Comparison of ENCODE assay signal across 8 cellular contexts in the genomic region with DNA sequence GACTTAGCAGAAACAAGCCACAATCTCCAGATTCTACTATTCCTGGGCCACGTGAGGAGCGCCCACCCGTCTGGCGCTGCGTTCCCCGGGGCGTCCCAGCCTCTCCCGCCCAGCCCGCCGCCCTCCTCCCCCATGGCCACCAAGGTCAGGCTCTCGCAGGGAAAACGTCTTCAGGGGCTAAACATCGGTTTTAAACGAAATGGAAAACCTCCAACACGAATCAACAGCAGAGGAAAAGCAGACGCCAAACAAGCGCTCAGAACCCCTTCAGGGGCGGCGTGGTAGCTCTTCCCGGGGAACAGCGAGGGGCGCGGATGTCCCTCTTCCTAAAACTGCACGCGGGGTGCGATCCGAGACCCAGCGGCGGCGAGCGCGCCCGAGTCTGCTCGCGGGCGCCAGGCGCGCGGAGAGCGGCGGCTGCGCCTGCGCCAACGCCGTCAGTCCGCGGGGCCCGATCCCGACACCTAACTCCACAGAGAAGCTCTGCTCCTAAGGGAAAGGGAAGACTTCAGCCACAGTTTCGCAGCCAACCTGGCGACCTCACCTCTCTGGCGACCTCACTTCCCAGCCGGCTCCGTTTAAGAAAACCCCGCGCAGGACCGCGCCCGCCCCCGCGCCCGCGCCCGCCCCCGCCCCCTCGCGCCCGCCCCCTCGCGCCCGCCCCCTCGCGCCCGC. TPM values are rescaled to one million over a fixed set of nuclear protein-coding genes. Genes with fewer than 3 reads are reported as not detected.
DNase-seq lines count a peak whose midpoint lies in the region; ATAC-seq and TF ChIP-seq lines count a peak whose summit lies in the region.

No MANE protein-coding gene starts in this region.

- peak overlapping the region; percentile 94 for H3K4me3 Mint-ChIP-seq in type B pancreatic cell

- no peak overlapping the region for H3K4me3 ChIP-seq in KMS-11 (IDR thresholded peaks at IDR 0.05; ENCODE audit: insufficient read depth, low read depth, low read length)

- TF ChIP-seq CTCF in KMS-11 (conservative IDR thresholded peaks at IDR 0.05; ENCODE audit: low read depth, low read length) (no peak), omental fat pad (IDR thresholded peaks at IDR 0.05) (no peak), type B pancreatic cell (conservative IDR thresholded peaks at IDR 0.05) (no peak)

- H3K9ac ChIP-seq in KMS-11: peak overlapping the region; percentile 93

- peak; percentile 94 for TF ChIP-seq POLR2A in Raji (IDR thresholded peaks at IDR 0.05; ENCODE audit: insufficient read depth, low read depth, low read length)

- peaks cover 24% of the 10 kb centered on the region for H3K4me1 ChIP-seq in KMS-11 (ENCODE audit: low read depth, poor library complexity, severe bottlenecking)

- H3K27me3 Mint-ChIP-seq in type B pancreatic cell: no peaks in the 10 kb centered on the region

- intact Hi-C loops in head of caudate nucleus (cut with DNase I): loop anchor here (2.0 to 10.0 kb wide), 3 partner anchors 40 to 468 kb away; a partner anchor contains a TSS

- peaks cover 18% of the 10 kb centered on the region; the same call in 1 of the 2 replicates for H3K79me2 ChIP-seq in KMS-11 (ENCODE audit: insufficient read depth, low read depth)

- H3K4me2 ChIP-seq in KMS-11: peak overlapping the region; percentile 100

- H3K36me3 Mint-ChIP-seq in activated naive CD4-positive, alpha-beta T cell treated with anti-CD3 and anti-CD28 coated beads, Interleukin-2, amount 50 U/mL, for 72 hours: peaks cover 10 to 17% of the 10 kb centered on the region in 2 donors
- H3K36me3 Mint-ChIP-seq in type B pancreatic cell: peaks cover 18% of the 10 kb centered on the region

- peak overlapping the region; percentile 89 for H3K27ac ChIP-seq in KMS-11

- peaks cover 21% of the 10 kb centered on the region for H3K4me1 Mint-ChIP-seq in type B pancreatic cell (ENCODE audit: unreplicated experiment)

- H3K27ac Mint-ChIP-seq in activated naive CD4-positive, alpha-beta T cell treated with anti-CD3 and anti-CD28 coated beads, Interleukin-2, amount 50 U/mL, for 72 hours: peak overlapping the region; percentile 92 to 95
- H3K27ac Mint-ChIP-seq in type B pancreatic cell: peak overlapping the region; percentile 82

- H3K27me3 ChIP-seq in KMS-11 (ENCODE audit: insufficient read depth, low read depth): no peaks in the 10 kb centered on the region

- DNase-seq in ELR (ENCODE audit: low read depth): peak; percentile 76
- DNase-seq in activated naive CD4-positive, alpha-beta T cell treated with anti-CD3 and anti-CD28 coated beads, Interleukin-2, amount 50 U/mL, for 72 hours (ENCODE audit: low spot score in 2 of 2): peak; percentile 71 to 75
- DNase-seq in head of caudate nucleus: peak; percentile 9 to 84 (median 68)
- peak; percentile 29 for DNase-seq in omental fat pad (ENCODE audit: low spot score)
- peak; percentile 78 for DNase-seq in type B pancreatic cell (ENCODE audit: extremely low spot score, unreplicated experiment)

- H4K20me1 ChIP-seq in KMS-11 (ENCODE audit: insufficient read depth): no peaks in the 10 kb centered on the region

- no peaks in the 10 kb centered on the region for H3K9me3 Mint-ChIP-seq in activated naive CD4-positive, alpha-beta T cell treated with anti-CD3 and anti-CD28 coated beads, Interleukin-2, amount 50 U/mL, for 72 hours
- H3K9me3 Mint-ChIP-seq in type B pancreatic cell: no peaks in the 10 kb centered on the region

- peak; percentile 58 for ATAC-seq in GM21825 (IDR thresholded peaks at IDR 0.05; ENCODE audit: unreplicated experiment)
- peak; percentile 73 to 83 for ATAC-seq in activated naive CD4-positive, alpha-beta T cell treated with anti-CD3 and anti-CD28 coated beads, Interleukin-2, amount 50 U/mL, for 72 hours
- peak; percentile 71 for ATAC-seq in omental fat pad (ENCODE audit: low FRiP score)

- peaks cover 2% of the 10 kb centered on the region; the same call in 1 of the 2 replicates for H3K36me3 ChIP-seq in KMS-11 (ENCODE audit: insufficient read depth)

- peak overlapping the region; percentile 44 for H2AFZ ChIP-seq in KMS-11 (ENCODE audit: low read depth)

RNA-seq across cellular contexts. Expression of a gene that starts 0.5 kb away (rescaled TPM):
- 10 to 100 TPM; 26.8 to 40.5 TPM for total RNA-seq in activated naive CD4-positive, alpha-beta T cell treated with anti-CD3 and anti-CD28 coated beads, Interleukin-2, amount 50 U/mL, for 72 hours
- total RNA-seq in omental fat pad (10 to 100 TPM; 17.0 to 40.5 (median 23.7) TPM), type B pancreatic cell (ENCODE audit: low replicate concordance) (36.5 and 37.2 TPM in 2 replicates)

RNA-seq across cellular contexts. Expression of a gene that starts 27.5 kb away (rescaled TPM):
- under 1 TPM; 0.12 to 0.87 TPM for total RNA-seq in activated naive CD4-positive, alpha-beta T cell treated with anti-CD3 and anti-CD28 coated beads, Interleukin-2, amount 50 U/mL, for 72 hours
- 1 to 10 TPM; 1.9 to 3.9 (median 3.6) TPM for total RNA-seq in omental fat pad
- 5.5 and 10.4 TPM in 2 replicates for total RNA-seq in type B pancreatic cell (ENCODE audit: low replicate concordance)
